26 cellular contexts compared by ENCODE assay signal in genomic region chr14:50027797-50028196, GRCh38.
"Had no signal": no experiment of that assay in that cellular context is flagged by ENCODE, and none has a peak within 500 bp of the region (broad histone marks: within the 10 kb centered on the region; RNA-seq: fewer than 3 reads in every experiment).

No MANE protein-coding gene starts in this region.

- ATAC-seq: activated CD8-positive, alpha-beta T cell treated with anti-CD3 and anti-CD28 coated beads for 36 hours; gastroesophageal sphincter; natural killer cell; stimulated activated naive CD8-positive, alpha-beta T cell treated with anti-CD3 and anti-CD28 coated beads, Interleukin-15, Interleukin-2, amounts not matched to agents 100 U/mL and 50 U/mL, for 24 hours; WTC11 had no signal

- H3K27ac ChIP-seq: cardiac muscle cell, coronary artery, dorsolateral prefrontal cortex, gastroesophageal sphincter, hepatocyte, neural progenitor cell, parathyroid adenoma, spleen, testis, transverse colon, uterus had no signal

- H3K27ac Mint-ChIP-seq: activated CD8-positive, alpha-beta T cell treated with anti-CD3 and anti-CD28 coated beads for 36 hours; activated naive CD4-positive, alpha-beta T cell treated with anti-CD3 and anti-CD28 coated beads, Interleukin-2, amount 50 U/mL, for 24 hours; activated T-helper 2 cell treated with anti-CD3 and anti-CD28 coated beads, Interferon-gamma antibody, Interleukin-2, Interleukin-4, amounts not matched to agents 10 μg/mL and 5 μg/mL and 100 μg/mL, durations not matched to agents 14 hours and 24 hours and 36 hours; neural progenitor cell; WTC11 had no signal

- H3K36me3 Mint-ChIP-seq: neural progenitor cell, WTC11 had no signal

- H3K27me3 Mint-ChIP-seq: activated CD8-positive, alpha-beta T cell treated with anti-CD3 and anti-CD28 coated beads for 36 hours; activated naive CD4-positive, alpha-beta T cell treated with anti-CD3 and anti-CD28 coated beads, Interleukin-2, amount 50 U/mL, for 24 hours had no signal

- H3K27me3 ChIP-seq: cardiac muscle cell, dorsolateral prefrontal cortex, gastroesophageal sphincter, hepatocyte, neural progenitor cell, spleen, testis, transverse colon, uterus had no signal

- H3K4me3 ChIP-seq: cardiac muscle cell, coronary artery, dorsolateral prefrontal cortex, gastroesophageal sphincter, hepatocyte, neural progenitor cell, spleen, testis, transverse colon, uterus had no signal

- H3K4me1 ChIP-seq: testis, uterus had no signal

- H3K4me1 Mint-ChIP-seq: neural progenitor cell, WTC11 had no signal

- H3K9me3 ChIP-seq: testis, transverse colon, uterus had no signal

- H3K36me3 ChIP-seq: cardiac muscle cell, gastroesophageal sphincter, neural progenitor cell, transverse colon, uterus had no signal

- H3K4me3 Mint-ChIP-seq: activated CD8-positive, alpha-beta T cell treated with anti-CD3 and anti-CD28 coated beads for 36 hours; activated naive CD4-positive, alpha-beta T cell treated with anti-CD3 and anti-CD28 coated beads, Interleukin-2, amount 50 U/mL, for 24 hours; natural killer cell; neural progenitor cell; WTC11 had no signal

- DNase-seq: activated CD4-positive, alpha-beta T cell treated with anti-CD3 and anti-CD28 coated beads, Interleukin-2, amount 50 U/mL, for 1 hour; activated CD8-positive, alpha-beta T cell treated with anti-CD3 and anti-CD28 coated beads for 36 hours; activated T-cell treated with anti-CD3 and anti-CD28 coated beads, Interleukin-2, amount 50 U/mL, for 48 hours; anterior cingulate cortex; dorsolateral prefrontal cortex; effector memory CD4-positive, alpha-beta T cell; islet precursor cell; midbrain; natural killer cell; occipital lobe; right cardiac atrium; spleen; stimulated activated naive CD8-positive, alpha-beta T cell treated with anti-CD3 and anti-CD28 coated beads, Interleukin-15, Interleukin-2, amounts not matched to agents 100 U/mL and 50 U/mL, for 24 hours; T-helper 2 cell; testis; transverse colon; uterus had no signal
